In the genomic region with DNA sequence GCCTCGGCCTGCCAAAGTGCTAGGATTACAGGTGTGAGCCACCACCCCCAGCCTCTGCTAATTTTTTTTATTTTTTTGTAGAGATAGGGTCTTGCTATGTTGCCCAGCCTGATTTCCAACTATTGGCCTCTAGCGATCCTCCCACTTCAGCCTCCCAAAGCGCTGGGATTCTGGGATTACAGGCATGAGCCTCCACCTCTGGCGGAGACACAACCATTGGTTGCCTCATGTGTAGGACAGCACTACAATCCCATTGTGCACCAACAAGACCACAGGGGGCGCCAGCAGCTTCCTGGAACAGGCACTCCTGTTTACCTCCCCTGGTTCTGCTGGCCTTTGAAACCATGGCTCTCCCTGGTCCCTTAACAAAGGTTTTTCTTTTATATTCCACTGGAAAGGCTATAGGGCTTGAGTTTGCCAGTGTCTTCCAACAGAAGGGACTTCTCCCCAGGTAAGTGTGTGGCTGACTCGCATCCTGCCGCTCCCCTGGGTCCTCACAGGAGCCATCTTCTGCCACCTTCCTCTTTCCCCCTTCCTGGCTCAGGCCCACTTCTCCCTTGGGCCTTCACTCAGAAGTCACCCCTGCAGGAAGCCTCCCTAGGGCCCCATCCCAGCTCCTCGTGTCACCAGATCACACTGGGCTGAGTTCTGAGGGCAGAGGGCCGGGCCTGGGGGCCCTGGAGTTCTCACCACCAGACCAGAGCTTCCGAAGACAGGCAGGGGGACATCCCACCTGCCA, we compare ENCODE assay signal across 8 cellular contexts.
DNase-seq lines count a peak whose midpoint lies in the region; ATAC-seq and FAIRE-seq lines count a peak whose summit lies in the region.

No MANE protein-coding gene starts in this region.

- no peak overlapping the region for H3K27ac ChIP-seq in iPS DF 6.9 (ENCODE audit: low read length)

- DNase-seq in DMS53 treated with DMSO at 0.1 percent for 48 hours (lab: John Stamatoyannopoulos, UW; ENCODE audit: unreplicated experiment) (peak; percentile 53), HTR-8/SVneo (ENCODE audit: insufficient read length, low spot score) (peak; percentile 81), RKO (ENCODE audit: low spot score) (peak; percentile 74), amniotic epithelial cell (ENCODE audit: low read depth) (peak; percentile 77), iPS DF 6.9 (ENCODE audit: low read depth, low spot score) (peak; percentile 64)
- peak; percentile 35 to 72 (median 51) for DNase-seq in stimulated activated CD4-positive, alpha-beta T cell treated with anti-CD3 and anti-CD28 coated beads, TNF-alpha, amount 100 ng/mL, for 48 hours (ENCODE audit: low read depth in 3 of 3)

- no peaks in the 10 kb centered on the region for H3K9me3 ChIP-seq in iPS DF 6.9 (ENCODE audit: control insufficient read depth, insufficient read depth, low read length)

- ATAC-seq in GM21367 (IDR thresholded peaks at IDR 0.05; ENCODE audit: unreplicated experiment) (no peak), HG02571 (IDR thresholded peaks at IDR 0.05; ENCODE audit: unreplicated experiment) (no peak)

- peak; percentile 55 for FAIRE-seq in HTR-8/SVneo (lab: Jason Lieb, UNC)

- H3K27me3 ChIP-seq in iPS DF 6.9 (ENCODE audit: control insufficient read depth, insufficient read depth, low read length) = no peaks in the 10 kb centered on the region

- WGBS in iPS DF 6.9 (ENCODE audit: insufficient coverage, insufficient read length) = no CpG with 5 or more reads among the region's 10 CpGs

- peaks cover 1% of the 10 kb centered on the region for H3K4me1 ChIP-seq in iPS DF 6.9 (ENCODE audit: control insufficient read depth, insufficient read depth, low read length)

- no peak overlapping the region for H3K4me3 ChIP-seq in iPS DF 6.9 (ENCODE audit: low read length)

- no peaks in the 10 kb centered on the region; the same call in 1 of the 2 replicates for H3K36me3 ChIP-seq in iPS DF 6.9 (ENCODE audit: control insufficient read depth, insufficient read depth, low read length)
